ENCODE assay signal across 1 cellular context in genomic region chr6:163707385-163708355, GRCh38.
TF ChIP-seq lines count a peak whose summit lies in the region.

No MANE protein-coding gene starts in this region.

TF ChIP-seq in GM12878, 131 proteins besides CTCF, POLR2A, EP300 and RAD21 (continued from another document):
- no peak for TF ChIP-seq BCLAF1 (IDR thresholded peaks at IDR 0.05)
- no peak for TF ChIP-seq RELB (IDR thresholded peaks at IDR 0.05; ENCODE audit: low read depth)
